Comparison of ENCODE assay signal across 8 cellular contexts in genomic region chr5:6377582-6378127, GRCh38. TPM values are rescaled to one million over a fixed set of nuclear protein-coding genes. Genes with fewer than 3 reads are reported as not detected.
DNase-seq lines count a peak whose midpoint lies in the region; ATAC-seq and TF ChIP-seq lines count a peak whose summit lies in the region.

No MANE protein-coding gene starts in this region.

- peaks cover 25% of the 10 kb centered on the region for H3K4me1 ChIP-seq in BLaER1
- H3K4me1 ChIP-seq in adrenal gland (replicated peaks in 1 of 2), result peaks cover 7 to 16% of the 10 kb centered on the region in 2 donors
- H3K4me1 ChIP-seq in iPS-18a (ENCODE audit: control insufficient read depth, low read depth, low read length), result peaks cover 10% of the 10 kb centered on the region
- peaks cover 23% of the 10 kb centered on the region for H3K4me1 ChIP-seq in stomach smooth muscle (ENCODE audit: control insufficient read depth, insufficient read depth, low read length)

- peak overlapping the region; percentile 99 for H3K4me3 ChIP-seq in BLaER1
- peak overlapping the region; percentile 32 to 100 (median 48) for H3K4me3 ChIP-seq in adrenal gland
- peak overlapping the region; percentile 90 for H3K4me3 ChIP-seq in iPS-18a (ENCODE audit: low read length)
- H3K4me3 ChIP-seq in stomach smooth muscle (ENCODE audit: low read length in 2 of 2), result peak overlapping the region; percentile 70 to 95

- ATAC-seq in GM21360 (IDR thresholded peaks at IDR 0.05; ENCODE audit: unreplicated experiment) (peak; percentile 6), HG02588 (IDR thresholded peaks at IDR 0.05; ENCODE audit: unreplicated experiment) (no peak), HG03457 (IDR thresholded peaks at IDR 0.05; ENCODE audit: unreplicated experiment) (no peak)

- H3K36me3 ChIP-seq in BLaER1, result peaks cover 45% of the 10 kb centered on the region
- H3K36me3 ChIP-seq in adrenal gland (replicated peaks in 1 of 2), result peaks cover 0 to 37% of the 10 kb centered on the region in 2 donors
- peaks cover 39% of the 10 kb centered on the region for H3K36me3 ChIP-seq in iPS-18a (ENCODE audit: control insufficient read depth, low read depth, low read length)
- H3K36me3 ChIP-seq in stomach smooth muscle (ENCODE audit: control insufficient read depth in 2 of 2, insufficient read depth in 2 of 2, low read length in 2 of 2), result peaks cover 24 to 35% of the 10 kb centered on the region in 2 donors

- 14 to 20% (median 19%) methylated on average over 11 of the region's 11 CpGs for WGBS in adrenal gland, 4 donors

- intact Hi-C loops in adrenal gland (cut with DNase I), result no loop called here

- TF ChIP-seq POLR2A in adrenal gland (IDR thresholded peaks at IDR 0.05), result no peak

- no peak for TF ChIP-seq CTCF in adrenal gland (IDR thresholded peaks at IDR 0.05)

- H3K27me3 ChIP-seq in BLaER1 (no peaks in the 10 kb centered on the region), adrenal gland (no peaks in the 10 kb centered on the region), iPS-18a (ENCODE audit: control insufficient read depth, insufficient read depth, low read length) (no peaks in the 10 kb centered on the region), stomach smooth muscle (ENCODE audit: control insufficient read depth in 1 of 2, insufficient read depth in 2 of 2, low read length in 2 of 2) (no peaks in the 10 kb centered on the region)

- H3K27ac ChIP-seq in BLaER1, result peak overlapping the region; percentile 95
- H3K27ac ChIP-seq in adrenal gland, result peak overlapping the region in 3 of 5 donors; percentile 50 to 95 (median 82)
- H3K27ac ChIP-seq in iPS-18a (ENCODE audit: low read length), result no peak overlapping the region
- peak overlapping the region; percentile 79 for H3K27ac ChIP-seq in stomach smooth muscle (ENCODE audit: low read length)

- peaks cover 56% of the 10 kb centered on the region for H4K20me1 ChIP-seq in BLaER1

- peak overlapping the region; percentile 94 for H3K9ac ChIP-seq in BLaER1
- peak overlapping the region; percentile 64 for H3K9ac ChIP-seq in iPS-18a (ENCODE audit: low read length)
- H3K9ac ChIP-seq in stomach smooth muscle (ENCODE audit: low read length in 2 of 2), result peak overlapping the region; percentile 78 to 90

- peak overlapping the region; percentile 94 for H3K4me2 ChIP-seq in BLaER1

- H3K9me3 ChIP-seq in BLaER1 (no peaks in the 10 kb centered on the region), adrenal gland (replicated peaks in 1 of 3) (no peaks in the 10 kb centered on the region), iPS-18a (ENCODE audit: control insufficient read depth, low read depth, low read length) (no peaks in the 10 kb centered on the region), stomach smooth muscle (ENCODE audit: control insufficient read depth in 2 of 2, low read length in 2 of 2) (no peaks in the 10 kb centered on the region)

- DNase-seq in HuH-7 (ENCODE audit: low spot score), result peak; percentile 12
- DNase-seq in adrenal gland, result no peak

RNA-seq across cellular contexts. Expression of gene MED10, which starts 0.7 kb away (rescaled TPM):
- total RNA-seq in adrenal gland, result 10 to 100 TPM in 7 of 8 donors, 1 to 10 TPM in 1; 9.5 to 37.1 (median 23.4) TPM
- polyA plus RNA-seq in adrenal gland, result 10 to 100 TPM; 28.7 to 38.2 (median 35.1) TPM

Comparison
In these comparisons a context has a peak if more than half of its experiments do, and no peak if none do; other contexts are left out.
1. H3K4me3 ChIP-seq: peak in every context shown above with its lines; median percentile 99 in BLaER1; 90 in iPS-18a; 82 in stomach smooth muscle; 48 in adrenal gland.